ENCODE assay signal across 2 cellular contexts in genomic region chrX:109716431-109717028, GRCh38.
TF ChIP-seq lines count a peak whose summit lies in the region.

No MANE protein-coding gene starts in this region.

TF ChIP-seq in HepG2, 621 proteins besides CTCF, POLR2A, EP300 and RAD21:
- TF ChIP-seq HOXD1 (CRISPR knock-in tag; IDR thresholded peaks at IDR 0.05) (no peak), RBM22 (optimal IDR thresholded peaks at IDR 0.05; ENCODE audit: low read length) (peak; percentile 34), ZNF616 (CRISPR knock-in tag; IDR thresholded peaks at IDR 0.05; ENCODE audit: low read depth) (no peak), ZZZ3 (CRISPR knock-in tag; IDR thresholded peaks at IDR 0.05; ENCODE audit: borderline replicate concordance) (no peak)
TF ChIP-seq in HepG2: peak in this region for 1.

TF ChIP-seq in SK-N-SH, 30 proteins besides CTCF, POLR2A, EP300 and RAD21:
- no peak for TF ChIP-seq MEF2A (IDR thresholded peaks at IDR 0.05; ENCODE audit: borderline replicate concordance, low read depth)
